In the genomic region with DNA sequence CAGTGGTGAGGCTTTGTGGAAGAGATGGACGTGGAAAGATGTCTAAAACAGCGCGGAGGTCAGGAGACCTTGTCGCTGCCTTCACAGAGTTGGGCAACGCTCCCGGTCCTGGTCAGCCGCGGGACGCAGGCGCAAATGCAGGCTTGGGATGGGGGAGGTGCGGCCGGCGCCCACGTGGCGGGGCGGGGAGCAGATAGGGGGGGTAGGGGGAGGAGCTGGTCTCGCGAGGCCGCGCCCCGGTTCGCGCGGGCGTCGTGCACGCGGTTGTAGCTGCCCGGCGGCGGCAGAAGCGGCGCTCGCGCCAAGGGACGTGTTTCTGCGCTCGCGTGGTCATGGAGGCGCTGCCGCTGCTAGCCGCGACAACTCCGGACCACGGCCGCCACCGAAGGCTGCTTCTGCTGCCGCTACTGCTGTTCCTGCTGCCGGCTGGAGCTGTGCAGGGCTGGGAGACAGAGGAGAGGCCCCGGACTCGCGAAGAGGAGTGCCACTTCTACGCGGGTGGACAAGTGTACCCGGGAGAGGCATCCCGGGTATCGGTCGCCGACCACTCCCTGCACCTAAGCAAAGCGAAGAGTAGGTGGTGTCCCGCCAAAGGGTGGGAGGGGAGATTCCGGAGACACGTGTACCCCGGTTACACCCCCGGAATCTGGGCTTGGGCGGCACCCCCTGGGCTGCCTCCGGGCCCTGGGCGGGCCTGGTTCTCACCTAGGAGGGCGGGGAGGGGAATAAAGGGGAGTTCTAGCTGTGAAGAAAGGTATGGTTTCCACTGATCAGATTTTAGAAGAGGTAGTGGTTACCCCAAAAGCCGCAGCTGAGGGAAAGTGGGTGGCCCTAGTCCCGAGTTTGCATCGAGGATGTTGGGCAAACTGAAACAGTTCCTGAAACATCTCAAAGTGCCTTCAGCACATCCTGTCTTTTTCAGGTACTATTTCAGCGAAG, we compare ENCODE assay signal across 8 cellular contexts. TPM values are rescaled to one million over a fixed set of nuclear protein-coding genes. Genes with fewer than 3 reads are reported as not detected.
DNase-seq lines count a peak whose midpoint lies in the region; ATAC-seq, FAIRE-seq and TF ChIP-seq lines count a peak whose summit lies in the region.

PRDX4 (plus strand) TSS at position 255 of the 939 bp plus-strand sequence; CDS start at position 333, 78 bp downstream.

- peak within 1 kb of the TSS; percentile 89 for H3K27ac Mint-ChIP-seq in T-helper 1 cell treated with Interleukin-12 subunit alpha and Interleukin-12 subunit beta and Interleukin-4 antibody, amounts not matched to agents 30 μg/mL and 1 μg/mL, for 36 hours

- in situ Hi-C loops in GM13976 (cut with MboI; ENCODE audit: low sequenced_read_pairs, unreplicated experiment): no loop called here

- peaks cover under 1% of the 10 kb centered on the region for H3K36me3 Mint-ChIP-seq in T-helper 1 cell treated with Interleukin-12 subunit alpha and Interleukin-12 subunit beta and Interleukin-4 antibody, amounts not matched to agents 30 μg/mL and 1 μg/mL, for 36 hours (ENCODE audit: low read depth)

- no peaks in the 10 kb centered on the region for H3K27me3 Mint-ChIP-seq in T-helper 1 cell treated with Interleukin-12 subunit alpha and Interleukin-12 subunit beta and Interleukin-4 antibody, amounts not matched to agents 30 μg/mL and 1 μg/mL, for 36 hours (ENCODE audit: low read depth)

- H3K27ac ChIP-seq in right atrium auricular region: peak within 1 kb of the TSS; percentile 73 to 87

- peak within 1 kb of the TSS; percentile 47 to 65 for H3K4me3 ChIP-seq in right atrium auricular region

- no peaks in the 10 kb centered on the region for H3K36me3 ChIP-seq in right atrium auricular region

- H3K4me1 ChIP-seq in right atrium auricular region: peaks cover 0 to 7% of the 10 kb centered on the region in 2 donors

- no peaks in the 10 kb centered on the region for H3K9me3 Mint-ChIP-seq in T-helper 1 cell treated with Interleukin-12 subunit alpha and Interleukin-12 subunit beta and Interleukin-4 antibody, amounts not matched to agents 30 μg/mL and 1 μg/mL, for 36 hours

- H3K9me3 ChIP-seq in right atrium auricular region: no peaks in the 10 kb centered on the region

- peak; percentile 56 for ATAC-seq in HG02840 (IDR thresholded peaks at IDR 0.05; ENCODE audit: low FRiP score, unreplicated experiment)

- DNase-seq in GM13976 (ENCODE audit: low spot score) (peak; percentile 88), NCI-H1436 treated with DMSO at 0.1 percent for 48 hours (lab: John Stamatoyannopoulos, UW) (peak; percentile 13), amygdala (lab: John Stamatoyannopoulos, UW) (peak; percentile 4 to 89 (median 72)), right atrium auricular region (ENCODE audit: low spot score) (peak; percentile 87), pulmonary artery endothelial cell (ENCODE audit: low read depth, low spot score) (peak; percentile 50), urothelium cell line (ENCODE audit: low spot score) (peak; percentile 70)

- H3K4me1 Mint-ChIP-seq in T-helper 1 cell treated with Interleukin-12 subunit alpha and Interleukin-12 subunit beta and Interleukin-4 antibody, amounts not matched to agents 30 μg/mL and 1 μg/mL, for 36 hours (ENCODE audit: low read depth): peaks cover 19% of the 10 kb centered on the region

- TF ChIP-seq CTCF in GM13976 (IDR thresholded peaks at IDR 0.05; ENCODE audit: borderline replicate concordance, control extremely low read depth, extremely low read depth, insufficient read depth, missing control alignments) (no peak), right atrium auricular region (IDR thresholded peaks at IDR 0.05) (no peak)

- peak within 1 kb of the TSS; percentile 86 for H3K4me3 Mint-ChIP-seq in T-helper 1 cell treated with Interleukin-12 subunit alpha and Interleukin-12 subunit beta and Interleukin-4 antibody, amounts not matched to agents 30 μg/mL and 1 μg/mL, for 36 hours

- H3K27me3 ChIP-seq in right atrium auricular region: no peaks in the 10 kb centered on the region

- FAIRE-seq in urothelium cell line (lab: Jason Lieb, UNC): no peak

RNA-seq across cellular contexts. Expression of gene PRDX4, which starts in this region (rescaled TPM):
- total RNA-seq in right atrium auricular region: 10 to 100 TPM; 84.6 to 91.8 TPM
- 170 and 274 TPM in 2 replicates for total RNA-seq in pulmonary artery endothelial cell

Comparison
In these comparisons a context has a peak if more than half of its experiments do, and no peak if none do; other contexts are left out.
1. Peak in every context shown above with its lines: DNase-seq, ATAC-seq, H3K4me3 ChIP-seq and H3K27ac ChIP-seq.
2. DNase-seq: peak in every context shown above with its lines; median percentile 88 in GM13976; 87 in right atrium auricular region; 72 in amygdala; 70 in urothelium cell line; 50 in pulmonary artery endothelial cell; 13 in NCI-H1436 treated with DMSO at 0.1 percent for 48 hours.